Comparison of ENCODE assay signal across 14 cellular contexts in genomic region chr4:117434424-117434823, GRCh38.
A peak's percentile ranks its signal among the peaks of the same experiment; 100 is the strongest.
DNase-seq lines count a peak whose midpoint lies in the region; TF ChIP-seq lines count a peak whose summit lies in the region.
"Had no signal": no experiment of that assay in that cellular context is flagged by ENCODE, and none has a peak within 500 bp of the region (broad histone marks: within the 10 kb centered on the region; RNA-seq: fewer than 3 reads in every experiment).

No MANE protein-coding gene starts in this region.

- no peaks in the 10 kb centered on the region for H3K4me1 ChIP-seq in right atrium auricular region
- H3K4me1 ChIP-seq: A549, BE2C had no signal

- H3K27ac Mint-ChIP-seq in chondrocyte (ENCODE audit: unreplicated experiment) (peak overlapping the region; percentile 57), nephron (peak overlapping the region in 2 of 3 experiments; percentile 59 to 71)
- H3K27ac Mint-ChIP-seq: CD8-positive, alpha-beta T cell had no signal

- H3K4me1 Mint-ChIP-seq in chondrocyte (ENCODE audit: low read depth) (peaks cover 16% of the 10 kb centered on the region), nephron (peaks cover 12% of the 10 kb centered on the region)

- H3K9me3 Mint-ChIP-seq in chondrocyte (ENCODE audit: low read depth) (no peaks in the 10 kb centered on the region), nephron (peaks cover 4% of the 10 kb centered on the region)
- H3K9me3 Mint-ChIP-seq: CD8-positive, alpha-beta T cell had no signal

- H3K9me3 ChIP-seq in right atrium auricular region, result no peaks in the 10 kb centered on the region
- H3K9me3 ChIP-seq: A549, BE2C had no signal

- no peak overlapping the region for H3K4me3 ChIP-seq in right atrium auricular region
- H3K4me3 ChIP-seq: A549 had no signal

- H3K27ac ChIP-seq in right atrium auricular region, result no peak overlapping the region
- H3K27ac ChIP-seq: A549, C4-2B had no signal

- no peaks in the 10 kb centered on the region for H3K27me3 ChIP-seq in right atrium auricular region
- H3K27me3 ChIP-seq: BE2C had no signal

- H3K4me3 Mint-ChIP-seq in chondrocyte (ENCODE audit: unreplicated experiment) (no peak overlapping the region), nephron (no peak overlapping the region)
- H3K4me3 Mint-ChIP-seq: CD8-positive, alpha-beta T cell had no signal

- TF ChIP-seq CTCF in chondrocyte (IDR thresholded peaks at IDR 0.05) (no peak), nephron (IDR thresholded peaks at IDR 0.05; ENCODE audit: unreplicated experiment in 3 of 3) (no peak), right atrium auricular region (IDR thresholded peaks at IDR 0.05) (no peak)

- H3K36me3 Mint-ChIP-seq in chondrocyte (ENCODE audit: low read depth) (no peaks in the 10 kb centered on the region), nephron (ENCODE audit: low read depth) (no peaks in the 10 kb centered on the region)
- H3K36me3 Mint-ChIP-seq: CD8-positive, alpha-beta T cell had no signal

- no peaks in the 10 kb centered on the region for H3K36me3 ChIP-seq in right atrium auricular region
- H3K36me3 ChIP-seq: BE2C had no signal

- DNase-seq in chondrocyte (ENCODE audit: low spot score) (no peak), fibroblast of peridontal ligament (ENCODE audit: extremely low read depth) (peak; percentile 17), putamen (ENCODE audit: low spot score) (no peak), right atrium auricular region (ENCODE audit: low spot score) (no peak), epidermal melanocyte (ENCODE audit: insufficient read length, low spot score) (no peak)
- DNase-seq: BE2C; CD8-positive, alpha-beta T cell; COR-L47; DND-41; GDM1; IMR-90 had no signal

- H3K27me3 Mint-ChIP-seq in chondrocyte (ENCODE audit: low read depth) (no peaks in the 10 kb centered on the region), nephron (ENCODE audit: low read depth) (no peaks in the 10 kb centered on the region)
